In genomic region chr22:25054943-25055511, GRCh38 we compare ENCODE assay signal across 9 cellular contexts.
A peak's percentile ranks its signal among the peaks of the same experiment; 100 is the strongest.
DNase-seq lines count a peak whose midpoint lies in the region; ATAC-seq, FAIRE-seq and TF ChIP-seq lines count a peak whose summit lies in the region.
"Had no signal": no experiment of that assay in that cellular context is flagged by ENCODE, and none has a peak within 500 bp of the region (broad histone marks: within the 10 kb centered on the region; RNA-seq: fewer than 3 reads in every experiment).

No MANE protein-coding gene starts in this region.

- TF ChIP-seq CTCF in astrocyte (IDR thresholded peaks at IDR 0.05; ENCODE audit: insufficient read depth, low read depth, low read length), result no peak
- TF ChIP-seq CTCF in progenitor cell of endocrine pancreas (IDR thresholded peaks at IDR 0.05; ENCODE audit: unreplicated experiment), result no peak
- no peak for TF ChIP-seq CTCF in HFFc6 (IDR thresholded peaks at IDR 0.05)

- H3K9ac ChIP-seq in astrocyte (ENCODE audit: low read length), result no peak overlapping the region

- no peaks in the 10 kb centered on the region for H3K9me3 ChIP-seq in astrocyte (ENCODE audit: insufficient read depth, low read depth, low read length)

- H3K4me1 Mint-ChIP-seq in astrocyte (ENCODE audit: low read depth, unreplicated experiment), result peaks cover 2% of the 10 kb centered on the region
- no peaks in the 10 kb centered on the region for H3K4me1 Mint-ChIP-seq in progenitor cell of endocrine pancreas (ENCODE audit: low read depth)
- no peaks in the 10 kb centered on the region; the same call in 1 of the 2 replicates for H3K4me1 Mint-ChIP-seq in HFFc6 (ENCODE audit: low read depth)

- no peaks in the 10 kb centered on the region for H3K36me3 ChIP-seq in astrocyte (ENCODE audit: insufficient read depth, low read length)

- ATAC-seq in HG02610 (IDR thresholded peaks at IDR 0.05; ENCODE audit: unreplicated experiment), result no peak

- H3K4me3 ChIP-seq in astrocyte (ENCODE audit: insufficient read depth, low read depth, low read length), result no peak overlapping the region
- H3K4me3 ChIP-seq: SK-N-MC had no signal

- no peaks in the 10 kb centered on the region for H3K27me3 Mint-ChIP-seq in astrocyte (ENCODE audit: low read depth, unreplicated experiment)
- H3K27me3 Mint-ChIP-seq in progenitor cell of endocrine pancreas, result no peaks in the 10 kb centered on the region
- H3K27me3 Mint-ChIP-seq in HFFc6 (ENCODE audit: insufficient read depth), result peaks cover 3% of the 10 kb centered on the region; the same call in 1 of the 2 replicates

- peak; percentile 77 for DNase-seq in DMS79 treated with DMSO at 0.1 percent for 48 hours (lab: John Stamatoyannopoulos, UW)
- peak; percentile 43 for DNase-seq in RPMI7951 (ENCODE audit: low read depth)
- no peak for DNase-seq in astrocyte (ENCODE audit: low read depth)
- DNase-seq in progenitor cell of endocrine pancreas (ENCODE audit: low spot score, unreplicated experiment), result no peak
- DNase-seq in HK-2 (ENCODE audit: unreplicated experiment), result no peak
- no peak for DNase-seq in AML-193 (lab: John Stamatoyannopoulos, UW)
- DNase-seq in HFFc6, result no peak

- H3K27me3 ChIP-seq in astrocyte (ENCODE audit: insufficient read depth, low read length), result no peaks in the 10 kb centered on the region

- FAIRE-seq in astrocyte (lab: Jason Lieb, UNC), result no peak

- H3K27ac Mint-ChIP-seq in astrocyte (ENCODE audit: unreplicated experiment) (peak overlapping the region; percentile 10), progenitor cell of endocrine pancreas (peak overlapping the region; percentile 0), HFFc6 (no peak overlapping the region; the same call in 1 of the 2 replicates)

- peaks cover 4% of the 10 kb centered on the region for H3K9me3 Mint-ChIP-seq in astrocyte (ENCODE audit: unreplicated experiment)
- peaks cover 2% of the 10 kb centered on the region for H3K9me3 Mint-ChIP-seq in progenitor cell of endocrine pancreas (ENCODE audit: low read depth)
- peaks cover 26% of the 10 kb centered on the region for H3K9me3 Mint-ChIP-seq in HFFc6

- H3K4me2 ChIP-seq in astrocyte (ENCODE audit: low read length), result no peak overlapping the region

- H2AFZ ChIP-seq in astrocyte (ENCODE audit: low read depth, low read length), result no peak overlapping the region

- H3K79me2 ChIP-seq in astrocyte (ENCODE audit: insufficient read depth, low read length), result no peaks in the 10 kb centered on the region

- H3K27ac ChIP-seq in astrocyte (ENCODE audit: low read depth, low read length), result no peak overlapping the region
- H3K27ac ChIP-seq: SK-N-MC had no signal

- no peaks in the 10 kb centered on the region for H4K20me1 ChIP-seq in astrocyte (ENCODE audit: insufficient read depth, low read length)

- no peaks in the 10 kb centered on the region for H3K4me1 ChIP-seq in astrocyte (ENCODE audit: insufficient read depth, low read length)

- H3K4me3 Mint-ChIP-seq in astrocyte (ENCODE audit: unreplicated experiment) (no peak overlapping the region), progenitor cell of endocrine pancreas (ENCODE audit: low read depth) (no peak overlapping the region), HFFc6 (no peak overlapping the region)

- H3K36me3 Mint-ChIP-seq in astrocyte (ENCODE audit: low read depth, unreplicated experiment) (peaks cover 16% of the 10 kb centered on the region), progenitor cell of endocrine pancreas (ENCODE audit: insufficient read depth) (peaks cover 26% of the 10 kb centered on the region), HFFc6 (ENCODE audit: low read depth) (peaks cover 13% of the 10 kb centered on the region)

Comparison
In these comparisons a context has a peak if more than half of its experiments do, and no peak if none do; other contexts are left out.
1. DNase-seq: peak in DMS79 treated with DMSO at 0.1 percent for 48 hours (single experiment) and RPMI7951 (single experiment); none in astrocyte (single experiment), progenitor cell of endocrine pancreas (single experiment), HK-2 (single experiment), AML-193 (0 of 2) and HFFc6 (single experiment).